Comparison of ENCODE assay signal across 17 cellular contexts in genomic region chr14:95229749-95230148, GRCh38.
"Had no signal": no experiment of that assay in that cellular context is flagged by ENCODE, and none has a peak within 500 bp of the region (broad histone marks: within the 10 kb centered on the region; RNA-seq: fewer than 3 reads in every experiment).

No MANE protein-coding gene starts in this region.

- FAIRE-seq: urothelium cell line had no signal

- ATAC-seq: activated naive CD8-positive, alpha-beta T cell treated with anti-CD3 and anti-CD28 coated beads, Interleukin-2, amount 50 U/mL, for 24 hours; gastrocnemius medialis; heart left ventricle; left lung; natural killer cell; stimulated activated memory B cell treated with anti-CD40 and anti-IgM and Interleukin-4, amounts not matched to agents 10 μg/mL and 1 μg/mL and 100 μg/mL, for 72 hours had no signal

- H3K4me1 ChIP-seq: left lung had no signal

- H3K36me3 ChIP-seq: ascending aorta, gastrocnemius medialis, heart left ventricle, left lung, tibial artery had no signal

- DNase-seq: activated B cell treated with CpG ODN at 0.5 μM for 24 hours; activated CD4-positive, alpha-beta T cell treated with anti-CD3 and anti-CD28 coated beads, Interleukin-2, amount 10 ng/mL, durations not matched to agents 24 days and 14 days; activated naive CD4-positive, alpha-beta T cell; activated naive CD8-positive, alpha-beta T cell treated with anti-CD3 and anti-CD28 coated beads, Interleukin-2, amount 50 U/mL, for 24 hours; dorsolateral prefrontal cortex; endodermal cell; erythroblast; gastrocnemius medialis; heart left ventricle; left lung; mammary epithelial cell; natural killer cell; stimulated activated CD4-positive, alpha-beta T cell treated with anti-CD3 and anti-CD28 coated beads, Interleukin-2, amount 100 ng/mL, for 48 hours; tibial artery had no signal

- H3K27ac ChIP-seq: ascending aorta, gastrocnemius medialis, heart left ventricle, left lung, tibial artery had no signal

- H3K4me3 ChIP-seq: ascending aorta, dorsolateral prefrontal cortex, gastrocnemius medialis, heart left ventricle, left lung, tibial artery had no signal

- H3K9me3 ChIP-seq: ascending aorta, gastrocnemius medialis, heart left ventricle, left lung, tibial artery had no signal

- H3K27me3 ChIP-seq: ascending aorta, dorsolateral prefrontal cortex, gastrocnemius medialis, left lung, tibial artery had no signal
